9 cellular contexts compared by ENCODE assay signal in genomic region chr9:129885018-129885669, GRCh38. TPM values are rescaled to one million over a fixed set of nuclear protein-coding genes. Genes with fewer than 3 reads are reported as not detected.
DNase-seq lines count a peak whose midpoint lies in the region; ATAC-seq, FAIRE-seq and TF ChIP-seq lines count a peak whose summit lies in the region.
"Had no signal": no experiment of that assay in that cellular context is flagged by ENCODE, and none has a peak within 500 bp of the region (broad histone marks: within the 10 kb centered on the region; RNA-seq: fewer than 3 reads in every experiment).

No MANE protein-coding gene starts in this region.

- DNase-seq in AG10803 (ENCODE audit: low read depth) = no peak
- peak in 2 of 3 donors; percentile 61 to 80 for DNase-seq in Peyer's patch
- DNase-seq in bronchial epithelial cell (ENCODE audit: low read depth) = no peak
- DNase-seq in lower lobe of right lung = peak; percentile 74
- DNase-seq in thyroid gland = peak; percentile 44 to 56

- intact Hi-C loops in lower lobe of right lung (cut with DNase I) (no loop called here), thyroid gland (cut with DNase I) (loop anchor here (5.0 to 10.0 kb wide), 3 partner anchors 157 to 350 kb away; partner anchors contain the start of gene FNBP1)

- H3K27ac ChIP-seq in Peyer's patch (peak overlapping the region; percentile 79 to 91 (median 84)), lower lobe of right lung (peak overlapping the region; percentile 87), thyroid gland (peak overlapping the region; percentile 44 to 77 (median 68))

- H3K9me3 ChIP-seq in Peyer's patch (no peaks in the 10 kb centered on the region), lower lobe of right lung (no peaks in the 10 kb centered on the region), thyroid gland (no peaks in the 10 kb centered on the region)

- no peaks in the 10 kb centered on the region for H3K27me3 ChIP-seq in Peyer's patch
- no peaks in the 10 kb centered on the region for H3K27me3 ChIP-seq in bronchial epithelial cell (ENCODE audit: control insufficient read depth, insufficient read depth, low read length)
- H3K27me3 ChIP-seq in lower lobe of right lung (ENCODE audit: low read depth) = no peaks in the 10 kb centered on the region
- no peaks in the 10 kb centered on the region for H3K27me3 ChIP-seq in thyroid gland

- FAIRE-seq in bronchial epithelial cell (lab: Jason Lieb, UNC) = no peak
- FAIRE-seq: islet of Langerhans had no signal

- TF ChIP-seq CTCF in AG10803 (conservative IDR thresholded peaks at IDR 0.05; ENCODE audit: low read length) (peak; percentile 35), Peyer's patch (IDR thresholded peaks at IDR 0.05) (peak in 5 of 6 experiments; percentile 25 to 49 (median 27)), bronchial epithelial cell (IDR thresholded peaks at IDR 0.05; ENCODE audit: insufficient read depth, low read length, severe bottlenecking) (peak; percentile 46), lower lobe of right lung (IDR thresholded peaks at IDR 0.05) (no peak), thyroid gland (IDR thresholded peaks at IDR 0.05) (no peak)

- ATAC-seq in lower lobe of right lung (peak; percentile 56 to 57), HG02885 (IDR thresholded peaks at IDR 0.05; ENCODE audit: poor library complexity, unreplicated experiment) (no peak), HG03196 (IDR thresholded peaks at IDR 0.05; ENCODE audit: unreplicated experiment) (no peak)

- 26 to 28% methylated on average over 18 to 24 of the region's 27 CpGs for WGBS in thyroid gland, 2 donors

- peak overlapping the region; percentile 40 for H3K4me3 ChIP-seq in AG10803 (ENCODE audit: low read length)
- peak overlapping the region; percentile 36 to 53 (median 41) for H3K4me3 ChIP-seq in Peyer's patch
- H3K4me3 ChIP-seq in bronchial epithelial cell (ENCODE audit: low read depth, low read length) = peak overlapping the region; percentile 15
- H3K4me3 ChIP-seq in lower lobe of right lung = peak overlapping the region; percentile 55
- peak overlapping the region in 1 of 3 donors; percentile 12 for H3K4me3 ChIP-seq in thyroid gland (replicated peaks in 1 of 3)

- TF ChIP-seq POLR2A in GM15510 (IDR thresholded peaks at IDR 0.05; ENCODE audit: borderline replicate concordance, extremely low read depth, insufficient read length) = peak; percentile 0
- TF ChIP-seq POLR2A in Peyer's patch (IDR thresholded peaks at IDR 0.05) = no peak
- no peak for TF ChIP-seq POLR2A in thyroid gland (IDR thresholded peaks at IDR 0.05)

- peaks cover 8 to 42% (median 26%) of the 10 kb centered on the region in 4 donors for H3K4me1 ChIP-seq in Peyer's patch
- peaks cover 63% of the 10 kb centered on the region for H3K4me1 ChIP-seq in lower lobe of right lung
- peaks cover 32 to 35% of the 10 kb centered on the region in 2 donors for H3K4me1 ChIP-seq in thyroid gland

- H3K36me3 ChIP-seq in Peyer's patch = peaks cover 0 to 16% (median 0%) of the 10 kb centered on the region in 3 donors
- peaks cover 5% of the 10 kb centered on the region for H3K36me3 ChIP-seq in bronchial epithelial cell (ENCODE audit: control insufficient read depth, insufficient read depth, low read length)
- H3K36me3 ChIP-seq in lower lobe of right lung = no peaks in the 10 kb centered on the region
- peaks cover 11 to 24% of the 10 kb centered on the region in 2 donors for H3K36me3 ChIP-seq in thyroid gland

RNA-seq across cellular contexts. Expression of gene USP20, which starts 49.9 kb away (rescaled TPM):
- 10 to 100 TPM; 15.8 to 36.3 (median 22.6) TPM for total RNA-seq in Peyer's patch
- total RNA-seq in bronchial epithelial cell = 5.5 and 6.7 TPM in 2 replicates
- 27.0 TPM for total RNA-seq in lower lobe of right lung
- total RNA-seq in thyroid gland = 10 to 100 TPM; 23.9 to 61.8 (median 52.0) TPM

RNA-seq across cellular contexts. Expression of gene C9orf78, which starts 50.1 kb away (rescaled TPM):
- 10 to 100 TPM; 30.2 to 42.2 (median 36.2) TPM for total RNA-seq in Peyer's patch
- 55.8 and 65.8 TPM in 2 replicates for total RNA-seq in bronchial epithelial cell
- 42.0 TPM for total RNA-seq in lower lobe of right lung
- 10 to 100 TPM; 59.4 to 89.2 (median 81.4) TPM for total RNA-seq in thyroid gland

Comparison
In these comparisons a context has a peak if more than half of its experiments do, and no peak if none do; other contexts are left out.
1. DNase-seq: peak in Peyer's patch (2 of 3), lower lobe of right lung (single experiment) and thyroid gland (2 of 2); none in AG10803 (single experiment) and bronchial epithelial cell (single experiment).
2. CTCF ChIP-seq: peak in AG10803 (single experiment), Peyer's patch (5 of 6) and bronchial epithelial cell (single experiment); none in lower lobe of right lung (single experiment) and thyroid gland (0 of 6).
3. ATAC-seq: peak in lower lobe of right lung (2 of 2); none in HG02885 (single experiment) and HG03196 (single experiment).
4. Peak in every context shown above with its lines, with median percentiles within 50 percentile points of each other: H3K27ac ChIP-seq.